1 cellular context compared by ENCODE assay signal in the genomic region with DNA sequence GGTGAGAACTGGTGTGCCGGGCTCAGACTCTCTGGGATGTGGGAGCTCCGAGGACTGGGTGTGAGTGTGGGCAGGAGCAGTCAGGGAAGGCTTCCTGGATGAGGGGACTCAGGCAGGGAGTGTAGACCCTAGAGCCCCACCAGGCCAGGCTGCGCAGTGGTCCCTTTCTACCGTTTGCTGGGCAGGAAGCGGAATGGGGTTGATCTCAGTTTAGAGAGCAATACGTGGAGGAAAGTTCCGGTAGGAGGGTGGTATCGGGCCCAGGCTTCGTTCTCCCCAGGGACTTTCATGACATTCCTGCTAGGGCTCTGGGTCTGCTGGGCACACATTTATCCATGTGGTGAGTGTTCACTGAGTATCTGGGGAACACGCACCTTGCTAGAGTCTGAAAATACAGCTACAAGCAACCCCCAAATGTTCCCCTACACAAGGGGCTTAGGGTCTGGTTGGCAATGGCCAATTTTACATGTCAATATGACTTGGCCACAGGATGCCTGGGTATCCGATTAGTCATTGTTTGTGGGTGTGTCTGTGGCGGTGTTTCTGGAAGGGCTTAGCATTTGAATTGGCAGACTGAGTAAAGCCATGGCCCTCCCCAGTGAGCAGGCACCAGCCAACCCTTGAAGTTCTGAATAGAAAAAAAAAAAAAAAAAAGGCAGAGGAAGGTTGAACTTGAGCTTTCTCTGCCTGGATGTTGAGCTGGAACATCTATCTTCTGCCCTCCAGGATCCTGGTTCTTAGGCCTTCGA.
TF ChIP-seq lines count a peak whose summit lies in the region.

No MANE protein-coding gene starts in this region.

TF ChIP-seq in H1, 55 proteins besides CTCF, POLR2A, EP300 and RAD21 (continued from another document):
- TF ChIP-seq ASH2L (IDR thresholded peaks at IDR 0.05; ENCODE audit: low read length) = peak; percentile 27
- no peak for TF ChIP-seq NRF1 (IDR thresholded peaks at IDR 0.05; ENCODE audit: low read depth, low read length)
- no peak for TF ChIP-seq PHF8 (conservative IDR thresholded peaks at IDR 0.05; ENCODE audit: low read depth, low read length)
- no peak for TF ChIP-seq SRF (IDR thresholded peaks at IDR 0.05; ENCODE audit: low read depth, low read length)
- TF ChIP-seq RFX5 (IDR thresholded peaks at IDR 0.05; ENCODE audit: borderline replicate concordance, low read depth, low read length) = no peak
- no peak for TF ChIP-seq SP4 (IDR thresholded peaks at IDR 0.05; ENCODE audit: low read length)
- no peak for TF ChIP-seq NANOG (IDR thresholded peaks at IDR 0.05; ENCODE audit: insufficient read depth, low read depth, low read length, poor library complexity, severe bottlenecking)
- TF ChIP-seq TAF7 (optimal IDR thresholded peaks at IDR 0.05; ENCODE audit: borderline replicate concordance, low read depth, low read length) = peak; percentile 95
- no peak for TF ChIP-seq CBX5 (IDR thresholded peaks at IDR 0.05; ENCODE audit: low read depth, low read length)
- no peak for TF ChIP-seq GABPA (IDR thresholded peaks at IDR 0.05; ENCODE audit: borderline replicate concordance, insufficient read depth, low read length)
- TF ChIP-seq SIX5 (IDR thresholded peaks at IDR 0.05; ENCODE audit: low read depth, low read length) = no peak
- no peak for TF ChIP-seq ATF3 (IDR thresholded peaks at IDR 0.05; ENCODE audit: insufficient read depth, low read depth, low read length)
- 0 out of 2 replicates have a peak, but pooled peaks have one; percentile 25 for TF ChIP-seq SP1 (IDR thresholded peaks at IDR 0.05; ENCODE audit: low read depth, low read length)
- no peak for TF ChIP-seq SIRT6 (IDR thresholded peaks at IDR 0.05; ENCODE audit: low read length)
- TF ChIP-seq, protein P1, sequence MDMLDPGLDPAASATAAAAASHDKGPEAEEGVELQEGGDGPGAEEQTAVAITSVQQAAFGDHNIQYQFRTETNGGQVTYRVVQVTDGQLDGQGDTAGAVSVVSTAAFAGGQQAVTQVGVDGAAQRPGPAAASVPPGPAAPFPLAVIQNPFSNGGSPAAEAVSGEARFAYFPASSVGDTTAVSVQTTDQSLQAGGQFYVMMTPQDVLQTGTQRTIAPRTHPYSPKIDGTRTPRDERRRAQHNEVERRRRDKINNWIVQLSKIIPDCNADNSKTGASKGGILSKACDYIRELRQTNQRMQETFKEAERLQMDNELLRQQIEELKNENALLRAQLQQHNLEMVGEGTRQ (IDR thresholded peaks at IDR 0.05; ENCODE audit: low read length) = no peak
- TF ChIP-seq BACH1 (IDR thresholded peaks at IDR 0.05; ENCODE audit: low read length) = no peak
- TF ChIP-seq KDM1A (IDR thresholded peaks at IDR 0.05; ENCODE audit: borderline replicate concordance, low read length) = no peak
- TF ChIP-seq TBP (IDR thresholded peaks at IDR 0.05; ENCODE audit: low read depth, low read length) = peak; percentile 61; the same call in 1 of the 2 replicates
- TF ChIP-seq SP2 (IDR thresholded peaks at IDR 0.05; ENCODE audit: low read length) = no peak
- TF ChIP-seq RXRA (IDR thresholded peaks at IDR 0.05; ENCODE audit: insufficient read depth, low read depth, low read length) = no peak
- no peak for TF ChIP-seq EZH2 (IDR thresholded peaks at IDR 0.05; ENCODE audit: low read depth, low read length, severe bottlenecking)
- TF ChIP-seq KDM4A (IDR thresholded peaks at IDR 0.05; ENCODE audit: low read depth, low read length, severe bottlenecking) = peak; percentile 29
- TF ChIP-seq BCL11A (IDR thresholded peaks at IDR 0.05; ENCODE audit: low read depth in 2 of 2, low read length in 2 of 2) = no peak
- TF ChIP-seq RBBP5 (IDR thresholded peaks at IDR 0.05; ENCODE audit: borderline replicate concordance, low read depth, low read length) = no peak
- TF ChIP-seq TEAD4 (IDR thresholded peaks at IDR 0.05; ENCODE audit: low read depth, low read length) = peak; percentile 23; the same call in 1 of the 2 replicates
- peak; percentile 23 for TF ChIP-seq CTBP2 (IDR thresholded peaks at IDR 0.05; ENCODE audit: borderline replicate concordance, insufficient read depth, insufficient read length, low read length)
- peak; percentile 87 for TF ChIP-seq POLR2AphosphoS5 (IDR thresholded peaks at IDR 0.05; ENCODE audit: low read depth, low read length)
- no peak for TF ChIP-seq TAF1 (IDR thresholded peaks at IDR 0.05; ENCODE audit: low read depth, low read length)
- TF ChIP-seq FOSL1 (IDR thresholded peaks at IDR 0.05; ENCODE audit: insufficient read depth, low read depth, low read length) = no peak
